Comparison of ENCODE assay signal across 9 cellular contexts in genomic region chr17:44820631-44821196, GRCh38. TPM values are rescaled to one million over a fixed set of nuclear protein-coding genes. Genes with fewer than 3 reads are reported as not detected.
DNase-seq lines count a peak whose midpoint lies in the region; ATAC-seq, FAIRE-seq and TF ChIP-seq lines count a peak whose summit lies in the region.
"Had no signal": no experiment of that assay in that cellular context is flagged by ENCODE, and none has a peak within 500 bp of the region (broad histone marks: within the 10 kb centered on the region; RNA-seq: fewer than 3 reads in every experiment).

No MANE protein-coding gene starts in this region.

- no peaks in the 10 kb centered on the region for H3K4me1 ChIP-seq in HepG2 (ENCODE audit: insufficient read depth, low read length)
- no peaks in the 10 kb centered on the region for H3K4me1 ChIP-seq in right lobe of liver
- peaks cover 4% of the 10 kb centered on the region for H3K4me1 ChIP-seq in vagina

- no TSS peak for BruUV-seq in HepG2 (replicated peaks; lab: Mats Ljungman, UMichigan)

- 37% methylated on average over 7 of the region's 7 CpGs for WGBS in HepG2 (ENCODE audit: low lambda C conversion rate)
- WGBS in right lobe of liver (ENCODE audit: insufficient coverage, low coverage, low lambda C conversion rate, missing lambda C conversion rate): 50% methylated on average over 7 of the region's 7 CpGs

- H3K9ac ChIP-seq in HepG2 (ENCODE audit: insufficient read depth, low read depth, low read length): no peak overlapping the region

- DNase-seq in HepG2 (ENCODE audit: low spot score): peak; percentile 36
- no peak for DNase-seq in right lobe of liver
- DNase-seq in NCI-H774 (lab: John Stamatoyannopoulos, UW): peak; percentile 96
- DNase-seq in fibroblast of peridontal ligament (ENCODE audit: extremely low read depth): peak; percentile 92
- no peak for DNase-seq in vagina (ENCODE audit: extremely low spot score in 2 of 2)
- no peak for DNase-seq in GM12891 (ENCODE audit: insufficient read length, low spot score)
- DNase-seq in GM13976 (ENCODE audit: low spot score): no peak
- DNase-seq in GM13977 (ENCODE audit: low spot score): no peak

- H2AFZ ChIP-seq in HepG2 (ENCODE audit: low read length): no peak overlapping the region

- no peaks in the 10 kb centered on the region for H3K9me3 ChIP-seq in HepG2 (ENCODE audit: low read length)
- H3K9me3 ChIP-seq in right lobe of liver: no peaks in the 10 kb centered on the region
- H3K9me3 ChIP-seq in vagina: no peaks in the 10 kb centered on the region

- no peak for TF ChIP-seq RAD21 in HepG2 (CRISPR knock-in tag; IDR thresholded peaks at IDR 0.05)

- POLR2A ChIA-PET in HepG2 (lab: Yijun Ruan, JAX): interaction anchor here (0.6 kb wide), 1 partner anchor 621 kb away, joined by 5 read pairs; no protein-coding TSS in a partner anchor

- H4K20me1 ChIP-seq in HepG2 (ENCODE audit: insufficient read depth, low read length): no peaks in the 10 kb centered on the region

- no peaks in the 10 kb centered on the region for H3K27me3 ChIP-seq in HepG2 (ENCODE audit: control insufficient read depth in 1 of 2, insufficient read depth in 2 of 2, low read length in 2 of 2)
- H3K27me3 ChIP-seq in right lobe of liver: no peaks in the 10 kb centered on the region
- H3K27me3 ChIP-seq in vagina: no peaks in the 10 kb centered on the region

- H3K27ac ChIP-seq in HepG2 (ENCODE audit: extremely low read length, insufficient read depth, low read length) (no peak overlapping the region), right lobe of liver (no peak overlapping the region), vagina (peak overlapping the region; percentile 44)
- H3K27ac ChIP-seq: C4-2B had no signal

- in situ Hi-C loops in HepG2 (cut with HindIII; ENCODE audit: extremely low pct_ligation_motif_present, low pct_unique_long_range_greater_than_20kb): no loop called here
- in situ Hi-C loops in GM13976 (cut with MboI; ENCODE audit: low sequenced_read_pairs, unreplicated experiment): no loop called here
- in situ Hi-C loops in GM13977 (cut with MboI; ENCODE audit: low pct_unique_long_range_greater_than_20kb, low sequenced_read_pairs, unreplicated experiment): no loop called here

- TF ChIP-seq CTCF in HepG2 (CRISPR knock-in tag; IDR thresholded peaks at IDR 0.05) (no peak), right lobe of liver (IDR thresholded peaks at IDR 0.05) (no peak), vagina (IDR thresholded peaks at IDR 0.05) (no peak), GM13976 (IDR thresholded peaks at IDR 0.05; ENCODE audit: borderline replicate concordance, control extremely low read depth, extremely low read depth, insufficient read depth, missing control alignments) (no peak), GM13977 (IDR thresholded peaks at IDR 0.05; ENCODE audit: extremely low read depth, insufficient read depth, missing control alignments) (no peak)

- FAIRE-seq in HepG2 (lab: Jason Lieb, UNC) (no peak), GM12891 (lab: Jason Lieb, UNC) (no peak)

- TF ChIP-seq POLR2A in HepG2 (IDR thresholded peaks at IDR 0.05; ENCODE audit: insufficient read depth in 1 of 2, low read depth in 2 of 2, low read length in 2 of 2) (no peak), right lobe of liver (IDR thresholded peaks at IDR 0.05) (no peak), vagina (IDR thresholded peaks at IDR 0.05) (no peak), GM12891 (IDR thresholded peaks at IDR 0.05; ENCODE audit: low read depth, low read length) (no peak)

- no peak for TF ChIP-seq EP300 in HepG2 (IDR thresholded peaks at IDR 0.05; ENCODE audit: low read depth in 2 of 2, low read length in 2 of 2)
- TF ChIP-seq EP300 in HepG2 (CRISPR knock-in tag; IDR thresholded peaks at IDR 0.05; ENCODE audit: borderline replicate concordance): no peak

- no peaks in the 10 kb centered on the region for H3K79me2 ChIP-seq in HepG2 (ENCODE audit: insufficient read depth, low read length)

- intact Hi-C loops in HepG2 (cut with micrococcal nuclease; ENCODE audit: unreplicated experiment): loop anchor here (2.0 kb wide), 1 partner anchor 76 kb away; no protein-coding TSS in a partner anchor
- intact Hi-C loops in right lobe of liver (cut with DNase I): no loop called here
- intact Hi-C loops in vagina (cut with DNase I): no loop called here

- ATAC-seq in HepG2 (no peak), right lobe of liver (no peak)

- CTCF ChIA-PET in HepG2 (lab: Yijun Ruan, JAX; ENCODE audit: low intra/inter-chr PET ratio, low total read pairs): no interaction called here

- no peak overlapping the region for H3K4me2 ChIP-seq in HepG2 (ENCODE audit: low read depth, low read length)

- H3K36me3 ChIP-seq in HepG2 (replicated peaks in 1 of 2; ENCODE audit: control insufficient read depth in 1 of 2, insufficient read depth in 2 of 2, low read length in 2 of 2) (no peaks in the 10 kb centered on the region), right lobe of liver (no peaks in the 10 kb centered on the region), vagina (no peaks in the 10 kb centered on the region)

- H3K4me3 ChIP-seq in HepG2 (replicated peaks in 1 of 3; ENCODE audit: insufficient read depth in 1 of 3, low read depth in 2 of 3, low read length in 3 of 3): no peak overlapping the region
- no peak overlapping the region for H3K4me3 ChIP-seq in right lobe of liver
- no peak overlapping the region for H3K4me3 ChIP-seq in vagina

TF ChIP-seq in HepG2, 621 proteins besides CTCF, POLR2A, EP300 and RAD21:
- TF ChIP-seq ZNF790 (CRISPR knock-in tag; IDR thresholded peaks at IDR 0.05; ENCODE audit: borderline replicate concordance) (no peak), FOSL2 (CRISPR knock-in tag; IDR thresholded peaks at IDR 0.05) (peak; percentile 36)

TF ChIP-seq in GM12891, 5 proteins besides CTCF, POLR2A, EP300 and RAD21:
- TF ChIP-seq TAF1 (IDR thresholded peaks at IDR 0.05; ENCODE audit: low read depth, low read length) (no peak), POU2F2 (IDR thresholded peaks at IDR 0.05; ENCODE audit: low read depth, low read length) (no peak), PAX5 (IDR thresholded peaks at IDR 0.05; ENCODE audit: insufficient read depth, low read length, severe bottlenecking) (no peak), SPI1 (IDR thresholded peaks at IDR 0.05; ENCODE audit: low read depth, low read length) (no peak), POLR2AphosphoS5 (IDR thresholded peaks at IDR 0.05; ENCODE audit: low read depth, low read length) (no peak)

RNA-seq across cellular contexts. Expression of gene GJC1, which starts 9.4 kb away (rescaled TPM):
- total RNA-seq in HepG2 (2016; rRNA removed; fragmentation: Illumina TruSeq; extraction: Trizol) (1.7 and 2.0 TPM in 2 replicates), right lobe of liver (under 1 TPM; 0.18 to 0.84 (median 0.33) TPM), vagina (10.1 TPM)
- total RNA-seq in HepG2 (2016; cell fraction: cytosol; rRNA removed; fragmentation: Illumina TruSeq; extraction: Trizol; ENCODE audit: low read depth): 0.35 and 0.40 TPM in 2 replicates
- 1.9 and 2.5 TPM in 2 replicates for total RNA-seq in HepG2 (2016; cell fraction: insoluble cytoplasmic fraction; rRNA removed; fragmentation: Illumina TruSeq; extraction: Trizol)
- 0.83 and 1.2 TPM in 2 replicates for total RNA-seq in HepG2 (2016; cell fraction: membrane; rRNA removed; fragmentation: Illumina TruSeq; extraction: Trizol)
- 1.6 and 2.1 TPM in 2 replicates for total RNA-seq in HepG2 (2016; cell fraction: nucleus; rRNA removed; fragmentation: Illumina TruSeq; extraction: Trizol)
- 1.2 and 1.7 TPM in 2 replicates for polyA plus RNA-seq in HepG2 (2011; rRNA removed)
- polyA plus RNA-seq in HepG2 (2011; cell fraction: cytosol; rRNA removed): 1.0 and 1.6 TPM in 2 replicates
- 0.81 and 1.1 TPM in 2 replicates for polyA plus RNA-seq in HepG2 (2011; cell fraction: nucleus; rRNA removed)
- 2.4 and 2.6 TPM in 2 replicates for polyA plus RNA-seq in HepG2 (2012)
- 0.18 and 0.34 TPM in 2 replicates for polyA plus RNA-seq in HepG2 (2016; cell fraction: cytosol; fragmentation: Illumina TruSeq; extraction: Trizol; ENCODE audit: low read depth)
- 1.9 and 2.0 TPM in 2 replicates for polyA plus RNA-seq in HepG2 (2016; cell fraction: insoluble cytoplasmic fraction; fragmentation: Illumina TruSeq; extraction: Trizol; ENCODE audit: low read depth)
- polyA plus RNA-seq in HepG2 (2016; cell fraction: membrane; fragmentation: Illumina TruSeq; extraction: Trizol; ENCODE audit: low read depth): 0.55 TPM in 2 replicates
- 2.2 and 3.5 TPM in 2 replicates for polyA plus RNA-seq in HepG2 (2016; cell fraction: nucleus; fragmentation: Illumina TruSeq; extraction: Trizol; ENCODE audit: insufficient read depth, low read depth)
- polyA minus RNA-seq in HepG2 (2011; rRNA and poly(A)+ RNA removed; ENCODE audit: low replicate concordance): 2.4 and 13.8 TPM in 2 replicates
- 1.7 and 2.3 TPM in 2 replicates for polyA minus RNA-seq in HepG2 (2011; cell fraction: cytosol; rRNA and poly(A)+ RNA removed)
- polyA minus RNA-seq in HepG2 (2011; cell fraction: nucleus; rRNA and poly(A)+ RNA removed): 1.1 and 1.3 TPM in 2 replicates
- 1.9 TPM for polyA plus RNA-seq in GM12891 (2012; ENCODE audit: low read depth, missing spikeins)

RNA-seq across cellular contexts. Expression of gene HIGD1B, which starts 27.0 kb away (rescaled TPM):
- total RNA-seq in HepG2 (2016; rRNA removed; fragmentation: Illumina TruSeq; extraction: Trizol) (not detected in 2 replicates), right lobe of liver (not detected), vagina (not detected)
- not detected in 2 replicates for total RNA-seq in HepG2 (2016; cell fraction: cytosol; rRNA removed; fragmentation: Illumina TruSeq; extraction: Trizol; ENCODE audit: low read depth)
- not detected in 2 replicates for total RNA-seq in HepG2 (2016; cell fraction: insoluble cytoplasmic fraction; rRNA removed; fragmentation: Illumina TruSeq; extraction: Trizol)
- not detected in 2 replicates for total RNA-seq in HepG2 (2016; cell fraction: membrane; rRNA removed; fragmentation: Illumina TruSeq; extraction: Trizol)
- total RNA-seq in HepG2 (2016; cell fraction: nucleus; rRNA removed; fragmentation: Illumina TruSeq; extraction: Trizol): not detected in 2 replicates
- not detected in 2 replicates for polyA plus RNA-seq in HepG2 (2011; rRNA removed)
- not detected in 2 replicates for polyA plus RNA-seq in HepG2 (2011; cell fraction: cytosol; rRNA removed)
- polyA plus RNA-seq in HepG2 (2011; cell fraction: nucleus; rRNA removed): not detected in 2 replicates
- polyA plus RNA-seq in HepG2 (2012): not detected in 2 replicates
- polyA plus RNA-seq in HepG2 (2016; cell fraction: cytosol; fragmentation: Illumina TruSeq; extraction: Trizol; ENCODE audit: low read depth): not detected in 2 replicates
- not detected in 2 replicates for polyA plus RNA-seq in HepG2 (2016; cell fraction: insoluble cytoplasmic fraction; fragmentation: Illumina TruSeq; extraction: Trizol; ENCODE audit: low read depth)
- polyA plus RNA-seq in HepG2 (2016; cell fraction: membrane; fragmentation: Illumina TruSeq; extraction: Trizol; ENCODE audit: low read depth): not detected in 2 replicates
- not detected in 2 replicates for polyA plus RNA-seq in HepG2 (2016; cell fraction: nucleus; fragmentation: Illumina TruSeq; extraction: Trizol; ENCODE audit: insufficient read depth, low read depth)
- not detected in 2 replicates for polyA minus RNA-seq in HepG2 (2011; rRNA and poly(A)+ RNA removed; ENCODE audit: low replicate concordance)
- polyA minus RNA-seq in HepG2 (2011; cell fraction: cytosol; rRNA and poly(A)+ RNA removed): not detected in 2 replicates
- not detected in 2 replicates for polyA minus RNA-seq in HepG2 (2011; cell fraction: nucleus; rRNA and poly(A)+ RNA removed)
- not detected for polyA plus RNA-seq in GM12891 (2012; ENCODE audit: low read depth, missing spikeins)

Comparison
In these comparisons a context has a peak if more than half of its experiments do, and no peak if none do; other contexts are left out.
1. DNase-seq: peak in HepG2 (single experiment), NCI-H774 (single experiment) and fibroblast of peridontal ligament (single experiment); none in right lobe of liver (0 of 3), vagina (0 of 2), GM12891 (single experiment), GM13976 (single experiment) and GM13977 (single experiment).